ENCODE assay signal across 8 cellular contexts in the genomic region with DNA sequence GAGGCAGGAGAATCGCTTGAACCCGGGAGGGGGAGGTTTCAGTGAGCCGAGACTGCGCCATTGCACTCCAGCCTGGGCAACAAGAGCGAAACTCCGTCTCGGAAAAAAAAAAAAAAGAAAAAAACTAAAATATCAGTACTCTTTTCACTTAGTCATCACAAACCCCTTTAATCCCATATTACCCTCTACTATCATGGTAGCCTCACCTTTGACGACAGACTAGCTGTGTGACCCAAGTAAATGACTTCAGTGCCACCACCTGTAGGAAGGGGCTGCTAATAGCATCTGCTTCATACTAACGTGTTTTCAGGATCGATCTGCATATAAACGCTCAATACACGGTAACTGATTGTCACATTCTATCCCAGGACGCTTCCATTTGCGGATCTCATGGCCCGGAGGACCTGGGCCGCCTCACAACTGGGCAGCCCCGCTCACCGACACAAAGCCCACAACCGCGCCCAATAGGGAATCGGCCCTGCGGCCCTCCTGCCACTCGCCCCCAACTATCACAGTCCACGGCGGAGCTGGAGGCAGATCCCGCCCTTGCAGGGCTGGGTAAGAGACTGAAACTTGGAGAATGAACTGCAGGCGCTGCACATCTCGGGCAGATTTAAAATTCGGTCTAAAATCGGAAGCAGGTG. TPM values are rescaled to one million over a fixed set of nuclear protein-coding genes. Genes with fewer than 3 reads are reported as not detected.
DNase-seq lines count a peak whose midpoint lies in the region; TF ChIP-seq lines count a peak whose summit lies in the region.

No MANE protein-coding gene starts in this region.

- H3K36me3 ChIP-seq in HAP-1 (replicated peaks) (peaks cover 29% of the 10 kb centered on the region), esophagus (ENCODE audit: control insufficient read depth in 2 of 2, insufficient read depth in 2 of 2, low read length in 1 of 2) (peaks cover 7 to 13% of the 10 kb centered on the region in 2 donors)

- in situ Hi-C loops in HAP-1 (cut with MboI; ENCODE audit: low sequenced_read_pairs) = no loop called here

- peaks cover 15% of the 10 kb centered on the region for H3K4me1 Mint-ChIP-seq in nephron

- peak overlapping the region; percentile 74 for H3K4me3 ChIP-seq in HAP-1
- peak overlapping the region; percentile 100 for H3K4me3 ChIP-seq in LNCaP clone FGC (ENCODE audit: low read depth, low read length)
- peak overlapping the region; percentile 64 to 98 for H3K4me3 ChIP-seq in esophagus (ENCODE audit: low read depth in 1 of 2, low read length in 2 of 2)

- 14 to 16% methylated on average over 30 of the region's 30 CpGs for WGBS in esophagus, 2 donors

- peak overlapping the region; percentile 99 to 100 for H3K27ac ChIP-seq in esophagus (ENCODE audit: low read depth in 2 of 2, low read length in 1 of 2)

- peaks cover 39% of the 10 kb centered on the region for H3K36me3 Mint-ChIP-seq in nephron (ENCODE audit: low read depth)

- H3K4me3 Mint-ChIP-seq in nephron = peak overlapping the region; percentile 91 to 99 (median 95)

- H3K27me3 Mint-ChIP-seq in nephron (ENCODE audit: low read depth) = peaks cover 4% of the 10 kb centered on the region

- peak overlapping the region; percentile 96 to 99 (median 99) for H3K27ac Mint-ChIP-seq in nephron

- H3K9me3 ChIP-seq in HAP-1 (0 out of 2 replicates have a peak, but pooled peaks cover 4% of the 10 kb centered on the region), esophagus (ENCODE audit: control insufficient read depth in 2 of 2, insufficient read depth in 1 of 2, low read depth in 1 of 2, low read length in 1 of 2) (peaks cover 0 to 12% of the 10 kb centered on the region in 2 donors)

- TF ChIP-seq CTCF in LNCaP clone FGC (IDR thresholded peaks at IDR 0.05; ENCODE audit: control insufficient read depth, extremely low read depth, insufficient read depth) = no peak
- TF ChIP-seq CTCF in nephron (IDR thresholded peaks at IDR 0.05; ENCODE audit: unreplicated experiment in 3 of 3) = no peak

- H3K27me3 ChIP-seq in HAP-1 (ENCODE audit: low read depth) (peaks cover 4% of the 10 kb centered on the region; the same call in 1 of the 2 replicates), esophagus (ENCODE audit: control insufficient read depth in 1 of 2, insufficient read depth in 2 of 2, low read length in 2 of 2) (no peaks in the 10 kb centered on the region)

- H3K9me3 Mint-ChIP-seq in nephron = peaks cover 20% of the 10 kb centered on the region

- DNase-seq in NCI-H2081 (lab: John Stamatoyannopoulos, UW) (peak; percentile 49 to 77), NCI-H2081 treated with DMSO at 0.1 percent for 48 hours (lab: John Stamatoyannopoulos, UW) (no peak), HAP-1 (ENCODE audit: low spot score in 2 of 2) (peak; percentile 72 to 79), LNCaP clone FGC (ENCODE audit: low read depth) (no peak), SKM-1 treated with dmso at 0.1 percent for 144 hours (lab: John Stamatoyannopoulos, UW; ENCODE audit: unreplicated experiment) (peak; percentile 66), middle frontal gyrus (ENCODE audit: extremely low spot score, low spot score) (no peak)

- peaks cover 14% of the 10 kb centered on the region for H3K4me1 ChIP-seq in HAP-1
- H3K4me1 ChIP-seq in esophagus (ENCODE audit: control insufficient read depth in 2 of 2, insufficient read depth in 2 of 2, low read length in 1 of 2) = peaks cover 6 to 13% of the 10 kb centered on the region in 2 donors

RNA-seq across cellular contexts. Expression of gene ZNF263, which starts 1.1 kb away (rescaled TPM):
- polyA plus RNA-seq in esophagus = 10 to 100 TPM in 1 of 2 donors, 1 to 10 TPM in 1; 7.9 to 12.7 TPM

RNA-seq across cellular contexts. Expression of gene TIGD7, which starts 23.0 kb away (rescaled TPM):
- 1 to 10 TPM in 1 of 2 donors, under 1 TPM in 1; 0.99 to 1.5 TPM for polyA plus RNA-seq in esophagus

RNA-seq across cellular contexts. Expression of gene ZNF75A, which starts 23.1 kb away (rescaled TPM):
- polyA plus RNA-seq in esophagus = 10 to 100 TPM in 1 of 2 donors, 1 to 10 TPM in 1; 9.1 to 16.9 TPM

RNA-seq across cellular contexts. Expression of gene MEFV, which starts 25.8 kb away (rescaled TPM):
- polyA plus RNA-seq in esophagus = under 1 TPM; 0.07 to 0.14 TPM

RNA-seq across cellular contexts. Expression of gene ZNF200, which starts 47.3 kb away (rescaled TPM):
- 1 to 10 TPM; 2.6 to 2.8 TPM for polyA plus RNA-seq in esophagus

Comparison
In these comparisons a context has a peak if more than half of its experiments do, and no peak if none do; other contexts are left out.
1. DNase-seq: peak in NCI-H2081 (2 of 2), HAP-1 (2 of 2) and SKM-1 treated with dmso at 0.1 percent for 144 hours (single experiment); none in NCI-H2081 treated with DMSO at 0.1 percent for 48 hours (single experiment), LNCaP clone FGC (single experiment) and middle frontal gyrus (single experiment).
2. Peak in every context shown above with its lines, with median percentiles within 50 percentile points of each other: H3K4me3 ChIP-seq.